In the genomic region with DNA sequence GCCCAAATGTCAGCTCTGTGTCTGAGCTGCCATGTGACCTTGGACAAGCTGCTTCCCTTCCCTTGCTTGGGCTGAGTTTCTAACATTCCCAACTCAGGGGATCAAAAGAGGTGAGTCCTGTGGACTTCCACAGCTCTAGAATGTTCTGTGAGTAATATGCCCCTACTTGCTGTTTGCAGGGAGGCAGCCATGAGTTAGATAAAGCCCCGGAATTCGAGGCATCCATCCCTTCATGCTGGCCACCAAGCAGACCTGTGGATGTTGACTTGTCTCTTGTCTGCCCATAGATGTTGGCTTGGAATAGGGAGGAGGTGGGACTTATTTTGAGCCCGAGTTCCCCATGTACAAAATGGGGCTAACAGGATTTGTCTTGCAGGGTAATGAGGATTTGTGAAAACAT, we compare ENCODE assay signal across 16 cellular contexts. TPM values are rescaled to one million over a fixed set of nuclear protein-coding genes. Genes with fewer than 3 reads are reported as not detected.
DNase-seq lines count a peak whose midpoint lies in the region; ATAC-seq, FAIRE-seq and TF ChIP-seq lines count a peak whose summit lies in the region.
"Had no signal": no experiment of that assay in that cellular context is flagged by ENCODE, and none has a peak within 500 bp of the region (broad histone marks: within the 10 kb centered on the region; RNA-seq: fewer than 3 reads in every experiment).

No MANE protein-coding gene starts in this region.

- H2BK20ac ChIP-seq in H1 (ENCODE audit: low read length) = peak overlapping the region; percentile 91

- no peak for ATAC-seq in activated T-cell treated with anti-CD3 and anti-CD28 coated beads, Interleukin-2, amount 50 U/mL, for 4 hours
- no peak for ATAC-seq in HG02610 (IDR thresholded peaks at IDR 0.05; ENCODE audit: unreplicated experiment)

- no peak overlapping the region for H4K8ac ChIP-seq in H1 (ENCODE audit: extremely low read depth, insufficient read depth, low read length)

- no peak for TF ChIP-seq EP300 in H1 (IDR thresholded peaks at IDR 0.05; ENCODE audit: borderline replicate concordance in 1 of 2, low read depth in 2 of 2, low read length in 2 of 2)

- peaks cover 26% of the 10 kb centered on the region for H3F3A ChIP-seq in neural progenitor cell (ENCODE audit: low read depth)

- TF ChIP-seq CTCF in H1 (IDR thresholded peaks at IDR 0.05; ENCODE audit: control extremely low read depth in 1 of 3, insufficient read depth in 1 of 3, low read depth in 1 of 3, low read length in 3 of 3) = no peak
- no peak for TF ChIP-seq CTCF in neural progenitor cell (IDR thresholded peaks at IDR 0.05)
- no peak for TF ChIP-seq CTCF in mammary epithelial cell (conservative IDR thresholded peaks at IDR 0.05 in 1 of 2, IDR thresholded peaks at IDR 0.05 in 1 of 2; ENCODE audit: extremely low read depth in 1 of 2, insufficient read depth in 1 of 2, low read depth in 1 of 2, low read length in 2 of 2)

- H2AK5ac ChIP-seq in H1 (ENCODE audit: low read depth, low read length) = peak overlapping the region; percentile 49; the same call in 1 of the 2 replicates

- H3K4me1 ChIP-seq in H1 (replicated peaks in 1 of 4; ENCODE audit: control insufficient read depth in 3 of 4, insufficient read depth in 4 of 4, low read length in 3 of 4) (peaks cover 33 to 59% (median 43%) of the 10 kb centered on the region in 4 experiments), neural progenitor cell (peaks cover 75% of the 10 kb centered on the region), mammary epithelial cell (ENCODE audit: insufficient read depth, low read length) (peaks cover 16% of the 10 kb centered on the region)

- peak overlapping the region; percentile 53 for H2BK15ac ChIP-seq in H1 (ENCODE audit: low read length)

- no peak overlapping the region for H3K9ac ChIP-seq in H1 (replicated peaks in 1 of 4; ENCODE audit: extremely low read depth in 1 of 4, low read depth in 3 of 4, low read length in 3 of 4)
- H3K9ac ChIP-seq in neural progenitor cell = no peak overlapping the region
- H3K9ac ChIP-seq in mammary epithelial cell (ENCODE audit: insufficient read depth, low read length) = no peak overlapping the region

- no peaks in the 10 kb centered on the region for H3K9me3 Mint-ChIP-seq in activated CD4-positive, alpha-beta T cell treated with anti-CD3 and anti-CD28 coated beads, Interleukin-2, amount 10 ng/mL, durations not matched to agents 24 days and 14 days
- H3K9me3 Mint-ChIP-seq in neural progenitor cell = no peaks in the 10 kb centered on the region
- no peaks in the 10 kb centered on the region for H3K9me3 Mint-ChIP-seq in activated T-cell treated with anti-CD3 and anti-CD28 coated beads, Interleukin-2, amount 50 U/mL, for 4 hours

- CTCF ChIA-PET in H1 (lab: Charles Lee; ENCODE audit: partially characterized antibody) = interaction anchor here (0.7 to 6.5 kb wide), 9 partner anchors 9 to 1488 kb away, joined by 3 to 35 read pairs (median 4); partner anchors contain the start of gene KSR1
- CTCF ChIA-PET in mammary epithelial cell (lab: Charles Lee; ENCODE audit: low non-redundant PET) = no interaction called here

- TF ChIP-seq POLR2A in H1 (IDR thresholded peaks at IDR 0.05; ENCODE audit: control extremely low read depth in 1 of 2, low read depth in 2 of 2, low read length in 2 of 2) = no peak

- in situ Hi-C loops in mammary epithelial cell (cut with MboI; ENCODE audit: low sequenced_read_pairs in 2 of 2) = loop anchor here (10.0 kb wide), 2 partner anchors 62 to 102 kb away; no protein-coding TSS in a partner anchor

- FAIRE-seq in H1 (lab: Jason Lieb, UNC) = no peak

- dilution Hi-C loops in mammary epithelial cell (cut with HindIII; ENCODE audit: low sequenced_read_pairs) = no loop called here

- no peak overlapping the region for H3K4ac ChIP-seq in H1 (replicated peaks; ENCODE audit: insufficient read length, low read depth, low read length)

- H3K14ac ChIP-seq in H1 (ENCODE audit: insufficient read length) = no peak overlapping the region

- peak overlapping the region; percentile 9; the same call in 1 of the 2 replicates for H3K18ac ChIP-seq in H1 (ENCODE audit: extremely low read depth, low read length)

- intact Hi-C loops in activated CD4-positive, alpha-beta T cell treated with anti-CD3 and anti-CD28 coated beads, Interleukin-2, amount 10 ng/mL, durations not matched to agents 24 days and 14 days (cut with micrococcal nuclease) = no loop called here
- intact Hi-C loops in mammary epithelial cell (cut with micrococcal nuclease) = loop anchor here (5.0 kb wide), 2 partner anchors 140 to 160 kb away; no protein-coding TSS in a partner anchor

- no peak for TF ChIP-seq RAD21 in H1 (IDR thresholded peaks at IDR 0.05 in 1 of 2, conservative IDR thresholded peaks at IDR 0.05 in 1 of 2; ENCODE audit: low read depth in 2 of 2, low read length in 2 of 2)

- H3K27ac Mint-ChIP-seq in activated CD4-positive, alpha-beta T cell treated with anti-CD3 and anti-CD28 coated beads, Interleukin-2, amount 10 ng/mL, durations not matched to agents 24 days and 14 days = peak overlapping the region; percentile 8
- H3K27ac Mint-ChIP-seq in neural progenitor cell = no peak overlapping the region

- peaks cover 60% of the 10 kb centered on the region for H3K4me1 Mint-ChIP-seq in activated CD4-positive, alpha-beta T cell treated with anti-CD3 and anti-CD28 coated beads, Interleukin-2, amount 10 ng/mL, durations not matched to agents 24 days and 14 days
- peaks cover 81% of the 10 kb centered on the region for H3K4me1 Mint-ChIP-seq in neural progenitor cell
- peaks cover 4% of the 10 kb centered on the region for H3K4me1 Mint-ChIP-seq in activated T-cell treated with anti-CD3 and anti-CD28 coated beads, Interleukin-2, amount 50 U/mL, for 4 hours (ENCODE audit: low read depth)

- H3K79me1 ChIP-seq in H1 (ENCODE audit: low read depth, low read length) = peaks cover 4% of the 10 kb centered on the region; the same call in 1 of the 2 replicates

- H3K27me3 ChIP-seq in H1 (replicated peaks in 1 of 4; ENCODE audit: control insufficient read depth in 3 of 4, extremely low read depth in 1 of 4, insufficient read depth in 3 of 4, low read length in 3 of 4) (no peaks in the 10 kb centered on the region), neural progenitor cell (no peaks in the 10 kb centered on the region), mammary epithelial cell (ENCODE audit: insufficient read depth, low read length) (no peaks in the 10 kb centered on the region)

- no peaks in the 10 kb centered on the region for H4K20me1 ChIP-seq in H1 (replicated peaks in 1 of 2; ENCODE audit: control insufficient read depth in 1 of 2, insufficient read depth in 2 of 2, low read length in 2 of 2)
- peaks cover 64% of the 10 kb centered on the region for H4K20me1 ChIP-seq in neural progenitor cell (ENCODE audit: low read depth)
- no peaks in the 10 kb centered on the region for H4K20me1 ChIP-seq in mammary epithelial cell (ENCODE audit: insufficient read depth, low read length)

- no peaks in the 10 kb centered on the region for H3K27me3 Mint-ChIP-seq in activated CD4-positive, alpha-beta T cell treated with anti-CD3 and anti-CD28 coated beads, Interleukin-2, amount 10 ng/mL, durations not matched to agents 24 days and 14 days
- H3K27me3 Mint-ChIP-seq in neural progenitor cell (ENCODE audit: insufficient read depth, low read depth) = peaks cover 6% of the 10 kb centered on the region
- no peaks in the 10 kb centered on the region for H3K27me3 Mint-ChIP-seq in activated T-cell treated with anti-CD3 and anti-CD28 coated beads, Interleukin-2, amount 50 U/mL, for 4 hours (ENCODE audit: low read depth)

- H3K23ac ChIP-seq in H1 (ENCODE audit: insufficient read length) = no peak overlapping the region

- DNase-seq in activated CD4-positive, alpha-beta T cell treated with anti-CD3 and anti-CD28 coated beads, Interleukin-2, amount 10 ng/mL, durations not matched to agents 24 days and 14 days = no peak
- no peak for DNase-seq in activated CD4-positive, alpha-beta T cell treated with anti-CD3 and anti-CD28 coated beads, Interleukin-2, amount 50 U/mL, for 48 hours
- DNase-seq in H1 (ENCODE audit: low read depth in 1 of 2, low spot score in 2 of 2) = no peak
- no peak for DNase-seq in neural progenitor cell (ENCODE audit: low spot score)
- DNase-seq in mesenteric fat pad (ENCODE audit: low spot score) = no peak
- DNase-seq in activated T-cell treated with anti-CD3 and anti-CD28 coated beads, Interleukin-2, amount 50 U/mL, for 4 hours = no peak
- no peak for DNase-seq in mammary epithelial cell
- DNase-seq: 8988T; DMS53; NCI-H1436 treated with DMSO at 0.1 percent for 48 hours; NCI-H2081 treated with DMSO at 0.1 percent for 48 hours; NK-92 treated with Interleukin-12 subunit alpha and Interleukin-12 subunit beta, amount 100 ng/mL, for 24 hours had no signal

- no peak overlapping the region for H3K4me3 ChIP-seq in H1 (ENCODE audit: extremely low read depth in 1 of 4, insufficient read depth in 2 of 4, low read depth in 3 of 4, low read length in 4 of 4)
- H3K4me3 ChIP-seq in neural progenitor cell = no peak overlapping the region
- H3K4me3 ChIP-seq in mammary epithelial cell (replicated peaks in 1 of 3; ENCODE audit: insufficient read depth in 1 of 3, low read depth in 2 of 3, low read length in 3 of 3) = no peak overlapping the region
- H3K4me3 ChIP-seq: HAP-1 had no signal

- WGBS in H1 (ENCODE audit: extremely low coverage in 1 of 2, insufficient coverage in 1 of 2, insufficient read length in 1 of 2, insufficient replicate concordance in 2 of 2, low coverage in 1 of 2, low lambda C conversion rate in 2 of 2, missing lambda C conversion rate in 1 of 2), 2 experiments = 91% methylated on average over 3 of the region's 3 CpGs; no CpG with 5 or more reads in 1 of the 2 experiments
- WGBS in mammary epithelial cell (ENCODE audit: low coverage, missing lambda C conversion rate) = 93% methylated on average over 3 of the region's 3 CpGs

- no peak overlapping the region for H3K27ac ChIP-seq in H1 (ENCODE audit: low read depth, low read length)
- H3K27ac ChIP-seq in neural progenitor cell = no peak overlapping the region
- no peak overlapping the region for H3K27ac ChIP-seq in mammary epithelial cell (ENCODE audit: insufficient read depth, low read depth, low read length)
- H3K27ac ChIP-seq: C4-2B, RWPE1 had no signal

- H3K36me3 ChIP-seq in H1 (ENCODE audit: control insufficient read depth in 2 of 4, insufficient read depth in 4 of 4, low read length in 3 of 4) (no peaks in the 10 kb centered on the region), neural progenitor cell (no peaks in the 10 kb centered on the region), mammary epithelial cell (ENCODE audit: insufficient read depth, low read length) (no peaks in the 10 kb centered on the region)
- H3K36me3 ChIP-seq: HAP-1 had no signal

- POLR2A ChIA-PET in H1 (lab: Charles Lee; ENCODE audit: partially characterized antibody) = no interaction called here

- H4K91ac ChIP-seq in H1 (replicated peaks; ENCODE audit: insufficient read length, low read length) = peak overlapping the region; percentile 59

- no peak overlapping the region for H3K4me3 Mint-ChIP-seq in activated CD4-positive, alpha-beta T cell treated with anti-CD3 and anti-CD28 coated beads, Interleukin-2, amount 10 ng/mL, durations not matched to agents 24 days and 14 days
- H3K4me3 Mint-ChIP-seq in neural progenitor cell = peak overlapping the region; percentile 33
- H3K4me3 Mint-ChIP-seq in activated T-cell treated with anti-CD3 and anti-CD28 coated beads, Interleukin-2, amount 50 U/mL, for 4 hours = no peak overlapping the region

- H2AFZ ChIP-seq in H1 (ENCODE audit: low read length) = no peak overlapping the region
- H2AFZ ChIP-seq in neural progenitor cell (replicated peaks) = no peak overlapping the region
- H2AFZ ChIP-seq in mammary epithelial cell (ENCODE audit: low read depth, low read length) = no peak overlapping the region

- H3K4me2 ChIP-seq in H1 (ENCODE audit: insufficient read depth in 1 of 2, low read depth in 2 of 2, low read length in 2 of 2) = no peak overlapping the region
- H3K4me2 ChIP-seq in neural progenitor cell = no peak overlapping the region
- H3K4me2 ChIP-seq in mammary epithelial cell (ENCODE audit: insufficient read depth, low read depth, low read length) = no peak overlapping the region

- H3K79me2 ChIP-seq in H1 (ENCODE audit: control insufficient read depth in 1 of 2, insufficient read depth in 2 of 2, low read length in 2 of 2) (peaks cover 0 to 66% of the 10 kb centered on the region in 2 experiments; a peak in 2 of 4 replicates), neural progenitor cell (ENCODE audit: low read depth) (peaks cover 54% of the 10 kb centered on the region), mammary epithelial cell (ENCODE audit: insufficient read depth, low read length) (no peaks in the 10 kb centered on the region)

- BruUV-seq in mammary epithelial cell (replicated peaks; lab: Mats Ljungman, UMichigan) = no TSS peak

- peak overlapping the region; percentile 27; the same call in 1 of the 2 replicates for H2BK5ac ChIP-seq in H1 (ENCODE audit: low read depth, low read length)

- no peak overlapping the region for H4K5ac ChIP-seq in H1 (ENCODE audit: insufficient read length, low read depth, low read length)

- no peaks in the 10 kb centered on the region for H3K9me3 ChIP-seq in H1 (ENCODE audit: insufficient read depth in 2 of 2, low read depth in 1 of 2, low read length in 1 of 2)
- no peaks in the 10 kb centered on the region for H3K9me3 ChIP-seq in neural progenitor cell (ENCODE audit: low read depth)
- H3K9me3 ChIP-seq in mammary epithelial cell (replicated peaks; ENCODE audit: insufficient read depth, low read length) = no peaks in the 10 kb centered on the region
- H3K9me3 ChIP-seq: HAP-1 had no signal

- no peak overlapping the region for H3K56ac ChIP-seq in H1 (replicated peaks; ENCODE audit: insufficient read length, low read depth, low read length)

- peaks cover 26% of the 10 kb centered on the region for H3K36me3 Mint-ChIP-seq in activated CD4-positive, alpha-beta T cell treated with anti-CD3 and anti-CD28 coated beads, Interleukin-2, amount 10 ng/mL, durations not matched to agents 24 days and 14 days (ENCODE audit: low read depth)
- H3K36me3 Mint-ChIP-seq in neural progenitor cell = no peaks in the 10 kb centered on the region
- peaks cover 10% of the 10 kb centered on the region for H3K36me3 Mint-ChIP-seq in activated T-cell treated with anti-CD3 and anti-CD28 coated beads, Interleukin-2, amount 50 U/mL, for 4 hours (ENCODE audit: insufficient read depth)

- H2BK120ac ChIP-seq in H1 (replicated peaks; ENCODE audit: low read depth, low read length) = no peak overlapping the region

- peak overlapping the region; percentile 62 for H2BK12ac ChIP-seq in H1 (ENCODE audit: low read depth, low read length)

- no peaks in the 10 kb centered on the region for H3K23me2 ChIP-seq in H1 (ENCODE audit: low read depth, low read length)

RNA-seq across cellular contexts. Expression of gene KSR1, which starts 36.2 kb away (rescaled TPM):
- 104 TPM in 2 replicates for total RNA-seq in activated CD4-positive, alpha-beta T cell treated with anti-CD3 and anti-CD28 coated beads, Interleukin-2, amount 10 ng/mL, durations not matched to agents 24 days and 14 days
- 33.9 and 34.7 TPM in 2 replicates for total RNA-seq in H1 (2021; fragmentation: NEBNext Ultra II Directional; extraction: Animal tissue kit (Norgen Biotek cat#: 25700))
- polyA plus RNA-seq in H1 (2011; rRNA removed) (14.1 and 26.8 TPM in 2 replicates), mammary epithelial cell (0.78 TPM)
- 20.7 TPM for polyA plus RNA-seq in H1 (2011; cell fraction: cytosol; rRNA removed)
- 87.7 TPM for polyA plus RNA-seq in H1 (2011; cell fraction: nucleus; rRNA removed)
- 19.6 to 26.5 TPM (median 24.3 TPM) in 4 replicates for polyA plus RNA-seq in H1 (2012, experiment 1 of 2)
- 23.5 TPM for polyA plus RNA-seq in H1 (2012, experiment 2 of 2)
- 21.2 TPM for polyA plus RNA-seq in H1 (2013, experiment 1 of 2)
- polyA plus RNA-seq in H1 (2013, experiment 2 of 2) = 21.5 TPM
- polyA minus RNA-seq in H1 (2011; rRNA and poly(A)+ RNA removed) = 30.5 and 37.0 TPM in 2 replicates
- polyA minus RNA-seq in H1 (2011; cell fraction: cytosol; rRNA and poly(A)+ RNA removed) = 30.8 TPM
- 56.9 TPM for polyA minus RNA-seq in H1 (2011; cell fraction: nucleus; rRNA and poly(A)+ RNA removed)
- total RNA-seq in neural progenitor cell (ENCODE audit: low replicate concordance) (16.4 and 19.2 TPM in 2 replicates), mesenteric fat pad (38.9 TPM), mammary epithelial cell (1 to 10 TPM; 1.6 to 1.7 TPM)
- total RNA-seq in activated T-cell treated with anti-CD3 and anti-CD28 coated beads, Interleukin-2, amount 50 U/mL, for 4 hours = 10 to 100 TPM; 52.1 to 63.5 (median 56.8) TPM
- 6.8 TPM for polyA minus RNA-seq in mammary epithelial cell
